ENCODE assay signal across 27 cellular contexts in genomic region chr14:24434676-24435075, GRCh38. TPM values are rescaled to one million over a fixed set of nuclear protein-coding genes. Genes with fewer than 3 reads are reported as not detected.
DNase-seq lines count a peak whose midpoint lies in the region; ATAC-seq and TF ChIP-seq lines count a peak whose summit lies in the region.
"Had no signal": no experiment of that assay in that cellular context is flagged by ENCODE, and none has a peak within 500 bp of the region (broad histone marks: within the 10 kb centered on the region; RNA-seq: fewer than 3 reads in every experiment).

No MANE protein-coding gene starts in this region.

- H3K9me3 ChIP-seq in subcutaneous abdominal adipose tissue (ENCODE audit: control insufficient read depth in 5 of 5, low read length in 5 of 5), result no peaks in the 10 kb centered on the region
- H3K9me3 ChIP-seq: A549, esophagus squamous epithelium, sigmoid colon had no signal

- no peaks in the 10 kb centered on the region for H3K27me3 ChIP-seq in subcutaneous abdominal adipose tissue (ENCODE audit: control insufficient read depth in 5 of 5, insufficient read depth in 4 of 5, low read length in 5 of 5)
- H3K27me3 ChIP-seq: esophagus squamous epithelium, hepatocyte, sigmoid colon had no signal

- H3K9me3 Mint-ChIP-seq in activated T-cell treated with anti-CD3 and anti-CD28 coated beads, Interleukin-2, amount 50 U/mL, for 72 hours, result no peaks in the 10 kb centered on the region
- H3K9me3 Mint-ChIP-seq in activated T-helper 17 cell treated with anti-CD3 and anti-CD28 coated beads, Interleukin-2, amount 50 U/mL, for 72 hours, result no peaks in the 10 kb centered on the region
- no peaks in the 10 kb centered on the region for H3K9me3 Mint-ChIP-seq in natural killer cell
- H3K9me3 Mint-ChIP-seq: activated CD4-positive, alpha-beta memory T cell treated with anti-CD3 and anti-CD28 coated beads, Interleukin-2, amount 10 ng/mL, durations not matched to agents 7 days and 5 days; activated naive CD8-positive, alpha-beta T cell treated with anti-CD3 and anti-CD28 coated beads, Interleukin-2, amount 10 ng/mL, durations not matched to agents 7 days and 5 days; activated T-cell treated with anti-CD3 and anti-CD28 coated beads, Interleukin-2, amount 50 U/mL, for 4 hours; mesothelial cell of epicardium had no signal

- peak overlapping the region in 2 of 5 donors; percentile 0 to 36 for H3K9ac ChIP-seq in subcutaneous abdominal adipose tissue (ENCODE audit: low read length in 5 of 5)

- no peak for DNase-seq in activated T-cell treated with anti-CD3 and anti-CD28 coated beads, Interleukin-2, amount 50 U/mL, for 72 hours
- no peak for DNase-seq in activated T-cell treated with anti-CD3 and anti-CD28 coated beads, Interleukin-2, amount 50 U/mL, for 1 hour
- DNase-seq in natural killer cell (no peak), SW480 (ENCODE audit: low spot score) (no peak)
- DNase-seq: activated CD4-positive, alpha-beta memory T cell treated with anti-CD3 and anti-CD28 coated beads, Interleukin-2, amount 10 ng/mL, durations not matched to agents 7 days and 5 days; activated naive CD8-positive, alpha-beta T cell treated with anti-CD3 and anti-CD28 coated beads, Interleukin-2, amount 10 ng/mL, durations not matched to agents 7 days and 5 days; activated T-cell treated with anti-CD3 and anti-CD28 coated beads, Interleukin-2, amount 50 U/mL, for 4 hours; DMS79 treated with DMSO at 0.1 percent for 48 hours; effector CD8-positive, alpha-beta T cell; esophagus squamous epithelium; NCI-H1048; NCI-H1694 treated with DMSO at 0.1 percent for 48 hours; NCI-H2171; NCI-H510A treated with DMSO at 0.1 percent for 48 hours; PC-3; posterior cingulate gyrus; sigmoid colon; stimulated activated CD4-positive, alpha-beta T cell treated with anti-CD3 and anti-CD28 coated beads, Interleukin-15, amount 100 ng/mL, for 24 hours had no signal

- H3K27ac ChIP-seq in subcutaneous abdominal adipose tissue (ENCODE audit: low read depth, low read length), result peak overlapping the region; percentile 99
- H3K27ac ChIP-seq: A549, hepatocyte had no signal

- ATAC-seq in activated T-cell treated with anti-CD3 and anti-CD28 coated beads, Interleukin-2, amount 50 U/mL, for 72 hours (replicated peaks in 1 of 2), result no peak
- ATAC-seq in activated T-helper 17 cell treated with anti-CD3 and anti-CD28 coated beads, Interleukin-2, amount 50 U/mL, for 72 hours (replicated peaks), result no peak
- ATAC-seq in natural killer cell, result no peak
- ATAC-seq in GM21576 (IDR thresholded peaks at IDR 0.05; ENCODE audit: unreplicated experiment), result no peak
- no peak for ATAC-seq in HG03196 (IDR thresholded peaks at IDR 0.05; ENCODE audit: unreplicated experiment)
- ATAC-seq: A549; activated T-cell treated with anti-CD3 and anti-CD28 coated beads, Interleukin-2, amount 50 U/mL, for 4 hours; PC-3; Right ventricle myocardium inferior had no signal

- peak overlapping the region; percentile 29 for H3K27ac Mint-ChIP-seq in activated T-cell treated with anti-CD3 and anti-CD28 coated beads, Interleukin-2, amount 50 U/mL, for 72 hours
- H3K27ac Mint-ChIP-seq in activated T-helper 17 cell treated with anti-CD3 and anti-CD28 coated beads, Interleukin-2, amount 50 U/mL, for 72 hours, result peak overlapping the region; percentile 12
- H3K27ac Mint-ChIP-seq in natural killer cell, result peak overlapping the region; percentile 19 to 50
- H3K27ac Mint-ChIP-seq: activated CD4-positive, alpha-beta memory T cell treated with anti-CD3 and anti-CD28 coated beads, Interleukin-2, amount 10 ng/mL, durations not matched to agents 7 days and 5 days; mesothelial cell of epicardium had no signal

- no peak overlapping the region for H3K4me3 ChIP-seq in subcutaneous abdominal adipose tissue (ENCODE audit: low read depth in 1 of 5, low read length in 5 of 5)
- H3K4me3 ChIP-seq: A549, esophagus squamous epithelium, hepatocyte, sigmoid colon had no signal

- H3K4me1 Mint-ChIP-seq in activated T-cell treated with anti-CD3 and anti-CD28 coated beads, Interleukin-2, amount 50 U/mL, for 72 hours (ENCODE audit: low read depth), result peaks cover 44% of the 10 kb centered on the region
- peaks cover 39% of the 10 kb centered on the region for H3K4me1 Mint-ChIP-seq in activated T-helper 17 cell treated with anti-CD3 and anti-CD28 coated beads, Interleukin-2, amount 50 U/mL, for 72 hours
- H3K4me1 Mint-ChIP-seq in natural killer cell, result peaks cover 29 to 56% of the 10 kb centered on the region in 2 donors

- H3K27me3 Mint-ChIP-seq in activated T-cell treated with anti-CD3 and anti-CD28 coated beads, Interleukin-2, amount 50 U/mL, for 72 hours (ENCODE audit: low read depth), result no peaks in the 10 kb centered on the region
- H3K27me3 Mint-ChIP-seq in activated T-helper 17 cell treated with anti-CD3 and anti-CD28 coated beads, Interleukin-2, amount 50 U/mL, for 72 hours, result no peaks in the 10 kb centered on the region
- no peaks in the 10 kb centered on the region for H3K27me3 Mint-ChIP-seq in natural killer cell (ENCODE audit: low read depth in 2 of 2)
- H3K27me3 Mint-ChIP-seq: activated CD4-positive, alpha-beta memory T cell treated with anti-CD3 and anti-CD28 coated beads, Interleukin-2, amount 10 ng/mL, durations not matched to agents 7 days and 5 days; activated naive CD8-positive, alpha-beta T cell treated with anti-CD3 and anti-CD28 coated beads, Interleukin-2, amount 10 ng/mL, durations not matched to agents 7 days and 5 days had no signal

- no peak for TF ChIP-seq CTCF in natural killer cell (IDR thresholded peaks at IDR 0.05)

- no peak overlapping the region for H3K4me3 Mint-ChIP-seq in activated T-cell treated with anti-CD3 and anti-CD28 coated beads, Interleukin-2, amount 50 U/mL, for 72 hours
- no peak overlapping the region for H3K4me3 Mint-ChIP-seq in activated T-helper 17 cell treated with anti-CD3 and anti-CD28 coated beads, Interleukin-2, amount 50 U/mL, for 72 hours
- no peak overlapping the region for H3K4me3 Mint-ChIP-seq in natural killer cell
- H3K4me3 Mint-ChIP-seq: activated CD4-positive, alpha-beta memory T cell treated with anti-CD3 and anti-CD28 coated beads, Interleukin-2, amount 10 ng/mL, durations not matched to agents 7 days and 5 days; activated naive CD8-positive, alpha-beta T cell treated with anti-CD3 and anti-CD28 coated beads, Interleukin-2, amount 10 ng/mL, durations not matched to agents 7 days and 5 days; activated T-cell treated with anti-CD3 and anti-CD28 coated beads, Interleukin-2, amount 50 U/mL, for 4 hours; mesothelial cell of epicardium had no signal

- H3K36me3 ChIP-seq in subcutaneous abdominal adipose tissue (ENCODE audit: control insufficient read depth in 5 of 5, insufficient read depth in 5 of 5, low read length in 5 of 5), result peaks cover 21 to 68% (median 58%) of the 10 kb centered on the region in 5 donors

- peaks cover 10 to 24% of the 10 kb centered on the region in 2 donors for H3K36me3 Mint-ChIP-seq in activated T-cell treated with anti-CD3 and anti-CD28 coated beads, Interleukin-2, amount 50 U/mL, for 72 hours (ENCODE audit: insufficient read depth in 2 of 2)
- peaks cover 94% of the 10 kb centered on the region for H3K36me3 Mint-ChIP-seq in activated T-helper 17 cell treated with anti-CD3 and anti-CD28 coated beads, Interleukin-2, amount 50 U/mL, for 72 hours (ENCODE audit: low read depth)
- no peaks in the 10 kb centered on the region for H3K36me3 Mint-ChIP-seq in natural killer cell

- H3K4me1 ChIP-seq in subcutaneous abdominal adipose tissue (ENCODE audit: control insufficient read depth in 5 of 5, insufficient read depth in 5 of 5, low read length in 5 of 5), result peaks cover 15 to 77% (median 55%) of the 10 kb centered on the region in 5 donors

- intact Hi-C loops in natural killer cell (cut with micrococcal nuclease), result loop anchor here (10.0 kb wide), 1 partner anchor 190 kb away; the partner anchor contains the start of gene TINF2

RNA-seq across cellular contexts. Expression of gene KHNYN, which starts 4.9 kb away (rescaled TPM):
- 100 to 1,000 TPM; 114 to 126 TPM for total RNA-seq in activated T-cell treated with anti-CD3 and anti-CD28 coated beads, Interleukin-2, amount 50 U/mL, for 72 hours
- 100 to 1,000 TPM in 1 of 2 donors, 10 to 100 TPM in 1; 64.3 to 132 TPM for total RNA-seq in activated T-helper 17 cell treated with anti-CD3 and anti-CD28 coated beads, Interleukin-2, amount 50 U/mL, for 72 hours
- 100 to 1,000 TPM; 106 to 141 (median 116) TPM for total RNA-seq in natural killer cell

RNA-seq across cellular contexts. Expression of gene CBLN3, which starts 5.2 kb away (rescaled TPM):
- total RNA-seq in activated T-cell treated with anti-CD3 and anti-CD28 coated beads, Interleukin-2, amount 50 U/mL, for 72 hours, result 10 to 100 TPM; 15.7 to 30.7 TPM
- 10 to 100 TPM; 11.1 to 14.6 TPM for total RNA-seq in activated T-helper 17 cell treated with anti-CD3 and anti-CD28 coated beads, Interleukin-2, amount 50 U/mL, for 72 hours
- 1 to 10 TPM in 2 of 3 donors, under 1 TPM in 1; 0.75 to 1.5 (median 1.1) TPM for total RNA-seq in natural killer cell
- total RNA-seq: frontal cortex had no signal

RNA-seq across cellular contexts. Expression of gene SDR39U1, which starts 7.9 kb away (rescaled TPM):
- 10 to 100 TPM; 38.5 to 44.8 TPM for total RNA-seq in activated T-cell treated with anti-CD3 and anti-CD28 coated beads, Interleukin-2, amount 50 U/mL, for 72 hours
- 10 to 100 TPM; 36.6 to 45.7 TPM for total RNA-seq in activated T-helper 17 cell treated with anti-CD3 and anti-CD28 coated beads, Interleukin-2, amount 50 U/mL, for 72 hours
- total RNA-seq in natural killer cell, result 100 to 1,000 TPM in 2 of 3 donors, 10 to 100 TPM in 1; 97.1 to 106 (median 100) TPM

RNA-seq across cellular contexts. Expression of gene NYNRIN, which starts 35.9 kb away (rescaled TPM):
- total RNA-seq in activated T-cell treated with anti-CD3 and anti-CD28 coated beads, Interleukin-2, amount 50 U/mL, for 72 hours, result under 1 TPM; 0.09 to 0.14 TPM
- total RNA-seq in activated T-helper 17 cell treated with anti-CD3 and anti-CD28 coated beads, Interleukin-2, amount 50 U/mL, for 72 hours, result under 1 TPM in 1 of 2 donors, not detected in 1; 0.04 TPM
- under 1 TPM; 0.23 to 0.53 (median 0.42) TPM for total RNA-seq in natural killer cell

Comparison
In these comparisons a context has a peak if more than half of its experiments do, and no peak if none do; other contexts are left out.
1. RNA of gene CBLN3, which starts 5.2 kb away (total RNA-seq): 15.7 to 30.7 TPM in activated T-cell treated with anti-CD3 and anti-CD28 coated beads, Interleukin-2, amount 50 U/mL, for 72 hours and 11.1 to 14.6 TPM in activated T-helper 17 cell treated with anti-CD3 and anti-CD28 coated beads, Interleukin-2, amount 50 U/mL, for 72 hours; 0.75 to 1.5 TPM in natural killer cell; every median in the first group is over 4 times any median in the second.
2. Peak in every context shown above with its lines, with median percentiles within 50 percentile points of each other: H3K27ac Mint-ChIP-seq.